16 cellular contexts compared by ENCODE assay signal in the genomic region with DNA sequence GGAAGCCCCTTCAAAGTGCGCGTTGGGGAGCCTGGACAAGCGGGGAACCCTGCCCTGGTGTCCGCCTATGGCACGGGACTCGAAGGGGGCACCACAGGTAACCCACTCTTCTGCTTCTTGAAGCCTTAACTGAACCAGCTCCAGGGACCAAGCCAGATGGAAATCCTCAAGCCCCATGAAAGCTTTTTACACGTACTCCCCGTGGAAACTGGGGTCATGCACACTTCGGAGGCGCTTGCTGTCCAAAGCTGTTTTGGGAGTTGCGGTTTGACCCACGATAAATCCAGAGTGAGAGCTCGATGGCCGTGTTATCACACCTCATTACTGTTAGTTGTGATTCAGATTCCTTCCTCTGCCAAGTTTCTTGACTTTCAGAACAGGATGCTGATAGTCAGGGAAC. TPM values are rescaled to one million over a fixed set of nuclear protein-coding genes. Genes with fewer than 3 reads are reported as not detected.
DNase-seq lines count a peak whose midpoint lies in the region; ATAC-seq and TF ChIP-seq lines count a peak whose summit lies in the region.
"Had no signal": no experiment of that assay in that cellular context is flagged by ENCODE, and none has a peak within 500 bp of the region (broad histone marks: within the 10 kb centered on the region; RNA-seq: fewer than 3 reads in every experiment).

No MANE protein-coding gene starts in this region.

- H3K9me3 Mint-ChIP-seq in Caco-2 (ENCODE audit: unreplicated experiment): no peaks in the 10 kb centered on the region
- no peaks in the 10 kb centered on the region for H3K9me3 Mint-ChIP-seq in CD4-positive, alpha-beta memory T cell
- H3K9me3 Mint-ChIP-seq: activated CD4-positive, alpha-beta memory T cell treated with anti-CD3 and anti-CD28 coated beads for 36 hours; activated T-helper 17 cell treated with anti-CD3 and anti-CD28 coated beads, Interleukin-2, amount 50 U/mL, for 72 hours had no signal

- POLR2A ChIA-PET in Caco-2 (lab: Charles Lee): no interaction called here
- POLR2A ChIA-PET in CD4-positive, alpha-beta memory T cell (lab: Charles Lee; ENCODE audit: partially characterized antibody): no interaction called here

- H3K27me3 ChIP-seq in Caco-2 (replicated peaks; ENCODE audit: control insufficient read depth, insufficient read depth, low read length): no peaks in the 10 kb centered on the region
- H3K27me3 ChIP-seq in heart right ventricle: no peaks in the 10 kb centered on the region
- no peaks in the 10 kb centered on the region for H3K27me3 ChIP-seq in rectal smooth muscle tissue (ENCODE audit: control insufficient read depth, insufficient read depth, low read length)
- no peaks in the 10 kb centered on the region for H3K27me3 ChIP-seq in CD4-positive, alpha-beta memory T cell (ENCODE audit: insufficient read depth, low read length)

- peak overlapping the region; percentile 1 to 91 (median 84) for H3K27ac ChIP-seq in heart right ventricle
- peak overlapping the region; percentile 87 for H3K27ac ChIP-seq in rectal smooth muscle tissue (ENCODE audit: low read depth, low read length)
- H3K27ac ChIP-seq in CD4-positive, alpha-beta memory T cell (ENCODE audit: low read depth, low read length): no peak overlapping the region

- WGBS in heart right ventricle, 2 donors: 58 to 64% methylated on average over 14 of the region's 14 CpGs

- peaks cover 98% of the 10 kb centered on the region for H3K36me3 Mint-ChIP-seq in Caco-2 (ENCODE audit: insufficient read depth, unreplicated experiment)
- peaks cover 38 to 51% of the 10 kb centered on the region in 2 donors for H3K36me3 Mint-ChIP-seq in CD4-positive, alpha-beta memory T cell

- no peak overlapping the region for H3K4me3 Mint-ChIP-seq in Caco-2 (ENCODE audit: unreplicated experiment)
- H3K4me3 Mint-ChIP-seq in CD4-positive, alpha-beta memory T cell: no peak overlapping the region
- H3K4me3 Mint-ChIP-seq: activated CD4-positive, alpha-beta memory T cell treated with anti-CD3 and anti-CD28 coated beads for 36 hours; activated T-helper 17 cell treated with anti-CD3 and anti-CD28 coated beads, Interleukin-2, amount 50 U/mL, for 72 hours had no signal

- peak overlapping the region; percentile 67 for H3K27ac Mint-ChIP-seq in Caco-2 (ENCODE audit: unreplicated experiment)
- H3K27ac Mint-ChIP-seq in CD4-positive, alpha-beta memory T cell: no peak overlapping the region
- H3K27ac Mint-ChIP-seq: activated CD4-positive, alpha-beta memory T cell treated with anti-CD3 and anti-CD28 coated beads for 36 hours; activated T-helper 17 cell treated with anti-CD3 and anti-CD28 coated beads, Interleukin-2, amount 50 U/mL, for 72 hours had no signal

- H3K4me1 ChIP-seq in Caco-2 (peaks cover 61% of the 10 kb centered on the region), heart right ventricle (peaks cover 7 to 66% (median 41%) of the 10 kb centered on the region in 9 donors), rectal smooth muscle tissue (ENCODE audit: control insufficient read depth, insufficient read depth, low read length) (peaks cover 37% of the 10 kb centered on the region)
- H3K4me1 ChIP-seq in CD4-positive, alpha-beta memory T cell (ENCODE audit: insufficient read depth, low read length): no peaks in the 10 kb centered on the region

- CTCF ChIA-PET in Caco-2 (lab: Charles Lee): no interaction called here
- CTCF ChIA-PET in CD4-positive, alpha-beta memory T cell (lab: Charles Lee; ENCODE audit: partially characterized antibody): interaction anchor here (2.0 to 6.9 kb wide), 2 partner anchors 9 to 16 kb away, joined by 4 to 59 read pairs; no protein-coding TSS in a partner anchor

- H3K4me1 Mint-ChIP-seq in Caco-2 (ENCODE audit: low read depth, unreplicated experiment): peaks cover 47% of the 10 kb centered on the region
- H3K4me1 Mint-ChIP-seq in CD4-positive, alpha-beta memory T cell: no peaks in the 10 kb centered on the region
- H3K4me1 Mint-ChIP-seq: activated T-helper 17 cell treated with anti-CD3 and anti-CD28 coated beads, Interleukin-2, amount 50 U/mL, for 72 hours had no signal

- peaks cover 12% of the 10 kb centered on the region for H3K36me3 ChIP-seq in Caco-2 (ENCODE audit: control insufficient read depth, insufficient read depth, low read length)
- H3K36me3 ChIP-seq in heart right ventricle: peaks cover 0 to 90% (median 6%) of the 10 kb centered on the region in 9 donors
- peaks cover 34% of the 10 kb centered on the region for H3K36me3 ChIP-seq in rectal smooth muscle tissue (ENCODE audit: control insufficient read depth, insufficient read depth, low read length)
- H3K36me3 ChIP-seq in CD4-positive, alpha-beta memory T cell (ENCODE audit: insufficient read depth, low read length): peaks cover 12% of the 10 kb centered on the region

- ATAC-seq in heart right ventricle: peak in 4 of 8 donors; percentile 4 to 28 (median 12)
- ATAC-seq in stimulated activated naive CD8-positive, alpha-beta T cell treated with anti-CD3 and anti-CD28 coated beads, Interleukin-15, Interleukin-2, amounts not matched to agents 100 U/mL and 50 U/mL, for 24 hours: no peak
- ATAC-seq: activated T-helper 17 cell treated with anti-CD3 and anti-CD28 coated beads, Interleukin-2, amount 50 U/mL, for 72 hours had no signal

- no peaks in the 10 kb centered on the region for H3K27me3 Mint-ChIP-seq in Caco-2 (ENCODE audit: insufficient read depth, unreplicated experiment)
- no peaks in the 10 kb centered on the region for H3K27me3 Mint-ChIP-seq in CD4-positive, alpha-beta memory T cell
- H3K27me3 Mint-ChIP-seq: activated CD4-positive, alpha-beta memory T cell treated with anti-CD3 and anti-CD28 coated beads for 36 hours; activated T-helper 17 cell treated with anti-CD3 and anti-CD28 coated beads, Interleukin-2, amount 50 U/mL, for 72 hours had no signal

- H3K9me3 ChIP-seq in Caco-2: no peaks in the 10 kb centered on the region
- H3K9me3 ChIP-seq in heart right ventricle: peaks cover 0 to 7% (median 0%) of the 10 kb centered on the region in 11 donors
- no peaks in the 10 kb centered on the region for H3K9me3 ChIP-seq in CD4-positive, alpha-beta memory T cell (ENCODE audit: control insufficient read depth in 1 of 2, low read length in 2 of 2)

- no peak overlapping the region for H3K9ac ChIP-seq in rectal smooth muscle tissue (ENCODE audit: low read length)

- intact Hi-C loops in Caco-2 (cut with micrococcal nuclease; ENCODE audit: unreplicated experiment): no loop called here
- intact Hi-C loops in heart right ventricle (cut with DNase I): loop anchor here in 2 of 10 donors (5.0 to 10.0 kb wide), 2 partner anchors 156 to 218 kb away; a partner anchor contains a TSS
- intact Hi-C loops in CD4-positive, alpha-beta memory T cell (cut with micrococcal nuclease): no loop called here

- BruUV-seq in Caco-2 (replicated peaks; lab: Mats Ljungman, UMichigan): no TSS peak

- TF ChIP-seq CTCF in Caco-2 (IDR thresholded peaks at IDR 0.05; ENCODE audit: insufficient read depth in 1 of 2, low read depth in 1 of 2, low read length in 1 of 2, severe bottlenecking in 1 of 2, unreplicated experiment in 1 of 2): no peak
- no peak for TF ChIP-seq CTCF in heart right ventricle (IDR thresholded peaks at IDR 0.05)

- H3K4me3 ChIP-seq in Caco-2 (ENCODE audit: low read depth, low read length) (no peak overlapping the region), heart right ventricle (no peak overlapping the region), rectal smooth muscle tissue (ENCODE audit: low read length) (no peak overlapping the region)
- H3K4me3 ChIP-seq in CD4-positive, alpha-beta memory T cell (ENCODE audit: low read length in 2 of 2): no peak overlapping the region

- DNase-seq in Caco-2: no peak
- peak; percentile 50 for DNase-seq in astrocyte of the hippocampus (ENCODE audit: low read depth, low spot score)
- DNase-seq in heart right ventricle: peak in 1 of 2 donors; percentile 33
- DNase-seq in CD4-positive, alpha-beta memory T cell: no peak
- no peak for DNase-seq in stimulated activated naive CD8-positive, alpha-beta T cell treated with anti-CD3 and anti-CD28 coated beads, Interleukin-15, Interleukin-2, amounts not matched to agents 100 U/mL and 50 U/mL, for 24 hours
- DNase-seq in OCI-M1 (lab: John Stamatoyannopoulos, UW): no peak
- no peak for DNase-seq in DMS53 treated with DMSO at 0.1 percent for 48 hours (lab: John Stamatoyannopoulos, UW; ENCODE audit: unreplicated experiment)
- DNase-seq: activated CD4-positive, alpha-beta memory T cell treated with anti-CD3 and anti-CD28 coated beads for 36 hours; AML-193; amniotic stem cell; islet precursor cell; NCI-H1092; stimulated activated CD4-positive, alpha-beta T cell treated with anti-CD3 and anti-CD28 coated beads, Interleukin-4, amount 100 ng/mL, for 24 hours had no signal

RNA-seq across cellular contexts. Expression of a gene that starts 47.5 kb away (rescaled TPM):
- total RNA-seq in Caco-2 (2022): 0.27 TPM in 1 of 2 replicates, not detected in the other
- total RNA-seq in heart right ventricle: 1 to 10 TPM; 1.2 to 4.6 (median 2.4) TPM
- polyA plus RNA-seq in heart right ventricle: 1 to 10 TPM; 2.3 to 3.1 TPM
- total RNA-seq in CD4-positive, alpha-beta memory T cell: not detected
- not detected for polyA plus RNA-seq in CD4-positive, alpha-beta memory T cell
- total RNA-seq: activated CD4-positive, alpha-beta memory T cell treated with anti-CD3 and anti-CD28 coated beads for 36 hours; activated T-helper 17 cell treated with anti-CD3 and anti-CD28 coated beads, Interleukin-2, amount 50 U/mL, for 72 hours; H1 had no signal
- polyA plus RNA-seq: H1 had no signal
